Comparison of ENCODE assay signal across 11 cellular contexts in genomic region chr9:129138144-129138462, GRCh38. TPM values are rescaled to one million over a fixed set of nuclear protein-coding genes. Genes with fewer than 3 reads are reported as not detected.
DNase-seq lines count a peak whose midpoint lies in the region; ATAC-seq and TF ChIP-seq lines count a peak whose summit lies in the region.
"Had no signal": no experiment of that assay in that cellular context is flagged by ENCODE, and none has a peak within 500 bp of the region (broad histone marks: within the 10 kb centered on the region; RNA-seq: fewer than 3 reads in every experiment).

No MANE protein-coding gene starts in this region.

- H3K4ac ChIP-seq in trophoblast cell (ENCODE audit: low read depth, low read length), result no peak overlapping the region

- no peaks in the 10 kb centered on the region for H4K20me1 ChIP-seq in fibroblast of lung (ENCODE audit: control insufficient read depth, extremely low read depth, insufficient read depth, low read length)

- no peak overlapping the region for H3K23ac ChIP-seq in trophoblast cell (ENCODE audit: low read length)

- H3K36me3 ChIP-seq in fibroblast of lung (ENCODE audit: control insufficient read depth, insufficient read depth, low read length) (peaks cover 10% of the 10 kb centered on the region), trophoblast cell (ENCODE audit: control insufficient read depth in 1 of 2, insufficient read depth in 2 of 2, low read length in 2 of 2) (peaks cover 29 to 36% of the 10 kb centered on the region in 2 experiments), vagina (peaks cover 0 to 40% of the 10 kb centered on the region in 2 donors)

- H3K9ac ChIP-seq in fibroblast of lung (ENCODE audit: insufficient read depth, low read length), result peak overlapping the region; percentile 58
- H3K9ac ChIP-seq in trophoblast cell (ENCODE audit: low read length), result no peak overlapping the region

- H4K8ac ChIP-seq in trophoblast cell (ENCODE audit: low read depth, low read length), result no peak overlapping the region

- H3K4me2 ChIP-seq in fibroblast of lung (ENCODE audit: extremely low read depth, insufficient read depth, low read length), result no peak overlapping the region
- no peak overlapping the region for H3K4me2 ChIP-seq in trophoblast cell (ENCODE audit: low read length)

- intact Hi-C loops in Right ventricle myocardium inferior (cut with DNase I) (loop anchor here (2.0 to 5.0 kb wide), 2 partner anchors 359 to 489 kb away; partner anchors contain the start of gene NTMT1), Right ventricle myocardium superior (cut with DNase I) (loop anchor here (2.0 to 5.0 kb wide), 2 partner anchors 471 to 599 kb away; no protein-coding TSS in a partner anchor), vagina (cut with DNase I) (loop anchor here (2.0 to 5.0 kb wide), 3 partner anchors 39 to 473 kb away; no protein-coding TSS in a partner anchor)

- ATAC-seq in Right ventricle myocardium inferior, result no peak
- ATAC-seq in Right ventricle myocardium superior (ENCODE audit: poor library complexity), result no peak
- ATAC-seq: K562 had no signal

- no peak for TF ChIP-seq POLR2A in vagina (IDR thresholded peaks at IDR 0.05)

- H2BK5ac ChIP-seq in trophoblast cell (ENCODE audit: low read depth, low read length, poor library complexity), result no peak overlapping the region

- H2AFZ ChIP-seq in fibroblast of lung (ENCODE audit: low read length) (no peak overlapping the region), trophoblast cell (ENCODE audit: insufficient read depth, low read length, poor library complexity) (no peak overlapping the region)

- H2BK120ac ChIP-seq in trophoblast cell (ENCODE audit: insufficient read depth, low read length, poor library complexity), result no peak overlapping the region

- H3K18ac ChIP-seq in trophoblast cell (ENCODE audit: low read length), result peak overlapping the region; percentile 33

- no peak overlapping the region for H3K4me3 ChIP-seq in fibroblast of lung (replicated peaks in 1 of 4; ENCODE audit: control extremely low read depth in 1 of 4, insufficient read depth in 1 of 4, low read depth in 3 of 4, low read length in 4 of 4)
- no peak overlapping the region for H3K4me3 ChIP-seq in trophoblast cell (ENCODE audit: low read depth, low read length)
- peak overlapping the region in 1 of 2 donors; percentile 15 for H3K4me3 ChIP-seq in vagina
- H3K4me3 ChIP-seq: K562 had no signal

- TF ChIP-seq CTCF in fibroblast of lung (conservative IDR thresholded peaks at IDR 0.05 in 1 of 2, IDR thresholded peaks at IDR 0.05 in 1 of 2; ENCODE audit: low read depth in 1 of 2, low read length in 2 of 2), result no peak
- TF ChIP-seq CTCF in vagina (IDR thresholded peaks at IDR 0.05), result no peak
- no peak for TF ChIP-seq CTCF in GM13977 (IDR thresholded peaks at IDR 0.05; ENCODE audit: extremely low read depth, insufficient read depth, missing control alignments)

- peak overlapping the region; percentile 100 for H3K27ac ChIP-seq in fibroblast of lung (ENCODE audit: insufficient read depth, low read length)
- peak overlapping the region; percentile 60 for H3K27ac ChIP-seq in trophoblast cell (ENCODE audit: low read depth, low read length)
- H3K27ac ChIP-seq in vagina, result peak overlapping the region; percentile 100
- H3K27ac ChIP-seq: neutrophil had no signal

- peak overlapping the region; percentile 94 for H4K91ac ChIP-seq in trophoblast cell (ENCODE audit: low read depth, low read length)

- in situ Hi-C loops in GM13977 (cut with MboI; ENCODE audit: low pct_unique_long_range_greater_than_20kb, low sequenced_read_pairs, unreplicated experiment), result loop anchor here (10.0 to 25.0 kb wide), 2 partner anchors 477 to 649 kb away; no protein-coding TSS in a partner anchor

- no peaks in the 10 kb centered on the region for H3K27me3 ChIP-seq in fibroblast of lung (ENCODE audit: control insufficient read depth, insufficient read depth, low read length)
- no peaks in the 10 kb centered on the region for H3K27me3 ChIP-seq in trophoblast cell (ENCODE audit: insufficient read depth, low read length)
- no peaks in the 10 kb centered on the region for H3K27me3 ChIP-seq in vagina
- H3K27me3 ChIP-seq: neutrophil had no signal

- H4K12ac ChIP-seq in trophoblast cell (ENCODE audit: low read depth, low read length), result no peak overlapping the region

- no peak overlapping the region for H3K14ac ChIP-seq in trophoblast cell (ENCODE audit: low read length)

- H2BK12ac ChIP-seq in trophoblast cell (ENCODE audit: low read length), result peak overlapping the region; percentile 98

- H3K79me1 ChIP-seq in trophoblast cell (ENCODE audit: low read length), result peaks cover 37% of the 10 kb centered on the region

- WGBS in trophoblast cell (ENCODE audit: extremely low coverage, insufficient coverage, insufficient read length), result no CpG with 5 or more reads among the region's 9 CpGs

- no peaks in the 10 kb centered on the region for H3K9me3 ChIP-seq in fibroblast of lung (ENCODE audit: control insufficient read depth, insufficient read depth, low read depth, low read length)
- no peaks in the 10 kb centered on the region for H3K9me3 ChIP-seq in trophoblast cell (ENCODE audit: insufficient read depth, low read depth, low read length)
- no peaks in the 10 kb centered on the region for H3K9me3 ChIP-seq in vagina
- H3K9me3 ChIP-seq: neutrophil had no signal

- H3K79me2 ChIP-seq in fibroblast of lung (ENCODE audit: control insufficient read depth, insufficient read depth, low read length), result peaks cover 13% of the 10 kb centered on the region
- peaks cover 21% of the 10 kb centered on the region for H3K79me2 ChIP-seq in trophoblast cell (ENCODE audit: control insufficient read depth, insufficient read depth, low read length, poor library complexity)

- peak; percentile 55 for DNase-seq in Right ventricle myocardium inferior (ENCODE audit: missing footprints)
- DNase-seq in Right ventricle myocardium superior, result no peak
- no peak for DNase-seq in fibroblast of lung (ENCODE audit: low read depth in 2 of 2)
- no peak for DNase-seq in trophoblast cell
- DNase-seq in vagina (ENCODE audit: extremely low spot score in 2 of 2), result no peak
- no peak for DNase-seq in GM13977 (ENCODE audit: low spot score)
- no peak for DNase-seq in activated CD8-positive, alpha-beta memory T cell treated with anti-CD3 and anti-CD28 coated beads, Interleukin-2, amount 50 U/mL, for 4 hours
- DNase-seq in activated T-cell treated with anti-CD3 and anti-CD28 coated beads, Interleukin-2, amount 50 U/mL, for 48 hours, result no peak
- DNase-seq: NCI-H2029 had no signal

- H2AK5ac ChIP-seq in trophoblast cell (ENCODE audit: low read length), result peak overlapping the region; percentile 82

- peaks cover 42% of the 10 kb centered on the region for H3K4me1 ChIP-seq in fibroblast of lung (ENCODE audit: control insufficient read depth, extremely low read depth, insufficient read depth, low read length)
- H3K4me1 ChIP-seq in trophoblast cell (ENCODE audit: control insufficient read depth in 1 of 2, insufficient read depth in 2 of 2, low read length in 2 of 2), result peaks cover 36 to 45% of the 10 kb centered on the region in 2 experiments
- peaks cover 59% of the 10 kb centered on the region for H3K4me1 ChIP-seq in vagina

RNA-seq across cellular contexts. Expression of gene PTPA, which starts 26.9 kb away (rescaled TPM):
- total RNA-seq in Right ventricle myocardium inferior (194 TPM), Right ventricle myocardium superior (179 TPM), fibroblast of lung (159 and 203 TPM in 2 replicates), vagina (46.2 TPM)
- polyA plus RNA-seq in fibroblast of lung, result 189 and 190 TPM in 2 replicates
- 186 and 250 TPM in 2 replicates for polyA plus RNA-seq in fibroblast of lung (2012)
- 246 and 273 TPM in 2 replicates for polyA minus RNA-seq in fibroblast of lung (ENCODE audit: low replicate concordance)
- 62.5 and 63.2 TPM in 2 replicates for polyA plus RNA-seq in trophoblast cell (2013)

RNA-seq across cellular contexts. Expression of gene CRAT, which starts 27.5 kb away (rescaled TPM):
- 85.5 TPM for total RNA-seq in Right ventricle myocardium inferior
- total RNA-seq in Right ventricle myocardium superior, result 85.4 TPM
- 33.6 and 45.1 TPM in 2 replicates for total RNA-seq in fibroblast of lung
- polyA plus RNA-seq in fibroblast of lung, result 34.0 and 37.4 TPM in 2 replicates
- 52.6 and 59.0 TPM in 2 replicates for polyA plus RNA-seq in fibroblast of lung (2012)
- polyA minus RNA-seq in fibroblast of lung (ENCODE audit: low replicate concordance), result 109 and 121 TPM in 2 replicates
- polyA plus RNA-seq in trophoblast cell (2013), result 13.3 and 13.9 TPM in 2 replicates
- total RNA-seq in vagina, result 59.9 TPM

RNA-seq across cellular contexts. Expression of gene IER5L, which starts 40.0 kb away (rescaled TPM):
- total RNA-seq in Right ventricle myocardium inferior, result 4.6 TPM
- total RNA-seq in Right ventricle myocardium superior, result 3.5 TPM
- total RNA-seq in fibroblast of lung, result 71.5 and 97.3 TPM in 2 replicates
- polyA plus RNA-seq in fibroblast of lung, result 4.1 and 9.2 TPM in 2 replicates
- polyA plus RNA-seq in fibroblast of lung (2012), result 13.6 and 19.5 TPM in 2 replicates
- polyA minus RNA-seq in fibroblast of lung (ENCODE audit: low replicate concordance), result 4.1 and 7.5 TPM in 2 replicates
- 63.3 and 64.2 TPM in 2 replicates for polyA plus RNA-seq in trophoblast cell (2013)
- total RNA-seq in vagina, result 34.4 TPM

RNA-seq across cellular contexts. Expression of gene DOLPP1, which starts 57.2 kb away (rescaled TPM):
- 6.8 TPM for total RNA-seq in Right ventricle myocardium inferior
- total RNA-seq in Right ventricle myocardium superior, result 4.4 TPM
- total RNA-seq in fibroblast of lung, result 4.9 and 7.4 TPM in 2 replicates
- polyA plus RNA-seq in fibroblast of lung, result 9.7 and 12.2 TPM in 2 replicates
- 10.4 and 13.3 TPM in 2 replicates for polyA plus RNA-seq in fibroblast of lung (2012)
- 20.6 and 27.9 TPM in 2 replicates for polyA minus RNA-seq in fibroblast of lung (ENCODE audit: low replicate concordance)
- polyA plus RNA-seq in trophoblast cell (2013), result 25.6 and 29.1 TPM in 2 replicates
- 3.2 TPM for total RNA-seq in vagina
